In the genomic region with DNA sequence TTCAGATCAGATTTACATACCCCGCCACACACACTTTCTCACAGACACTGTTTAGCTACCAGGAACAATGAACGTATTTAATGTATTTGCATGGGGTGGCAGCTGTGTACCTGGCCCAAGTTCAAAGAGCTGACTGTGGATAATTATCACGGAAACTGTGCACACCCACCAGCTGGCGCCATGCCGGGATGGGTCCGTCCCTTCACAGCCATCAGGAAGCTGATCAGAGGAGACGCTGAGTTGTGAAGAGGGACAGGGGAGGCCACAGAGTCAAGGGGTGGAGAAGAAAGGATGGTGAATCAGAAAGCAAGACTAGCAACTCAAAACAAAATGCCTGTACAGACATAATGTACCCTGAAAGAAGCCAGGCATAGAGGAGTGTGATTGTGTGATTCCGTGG, we compare ENCODE assay signal across 9 cellular contexts. TPM values are rescaled to one million over a fixed set of nuclear protein-coding genes. Genes with fewer than 3 reads are reported as not detected.
DNase-seq lines count a peak whose midpoint lies in the region; ATAC-seq and TF ChIP-seq lines count a peak whose summit lies in the region.
"Had no signal": no experiment of that assay in that cellular context is flagged by ENCODE, and none has a peak within 500 bp of the region (broad histone marks: within the 10 kb centered on the region; RNA-seq: fewer than 3 reads in every experiment).

No MANE protein-coding gene starts in this region.

- H3K27me3 ChIP-seq in right atrium auricular region, result no peaks in the 10 kb centered on the region

- no peaks in the 10 kb centered on the region for H3K9me3 ChIP-seq in right atrium auricular region

- TF ChIP-seq RAD21 in Ishikawa (IDR thresholded peaks at IDR 0.05; ENCODE audit: low read depth), result no peak

- H3K4me1 ChIP-seq in right atrium auricular region, result no peaks in the 10 kb centered on the region

- no peaks in the 10 kb centered on the region for H3K36me3 ChIP-seq in right atrium auricular region

- ATAC-seq in HG03196 (IDR thresholded peaks at IDR 0.05; ENCODE audit: unreplicated experiment), result no peak
- no peak for ATAC-seq in GM21528 (IDR thresholded peaks at IDR 0.05; ENCODE audit: low FRiP score, unreplicated experiment)

- H3K27ac ChIP-seq in right atrium auricular region, result no peak overlapping the region
- H3K27ac ChIP-seq: KMS-11 had no signal

- H3K4me3 ChIP-seq in right atrium auricular region, result no peak overlapping the region

- TF ChIP-seq EP300 in Ishikawa (IDR thresholded peaks at IDR 0.05; ENCODE audit: borderline replicate concordance), result no peak

- peak; percentile 94 for DNase-seq in COR-L47 (lab: John Stamatoyannopoulos, UW)
- DNase-seq in RPMI8226, result peak; percentile 92
- DNase-seq in medulla oblongata (ENCODE audit: extremely low spot score), result peak; percentile 24
- DNase-seq in right atrium auricular region (ENCODE audit: low spot score), result no peak
- DNase-seq in AML-193 (lab: John Stamatoyannopoulos, UW), result no peak

- TF ChIP-seq CTCF in right atrium auricular region (IDR thresholded peaks at IDR 0.05), result no peak

TF ChIP-seq in Ishikawa, 13 proteins besides CTCF, POLR2A, EP300 and RAD21:
- peak; percentile 51 for TF ChIP-seq NFIC (IDR thresholded peaks at IDR 0.05)
- TF ChIP-seq, protein P1, sequence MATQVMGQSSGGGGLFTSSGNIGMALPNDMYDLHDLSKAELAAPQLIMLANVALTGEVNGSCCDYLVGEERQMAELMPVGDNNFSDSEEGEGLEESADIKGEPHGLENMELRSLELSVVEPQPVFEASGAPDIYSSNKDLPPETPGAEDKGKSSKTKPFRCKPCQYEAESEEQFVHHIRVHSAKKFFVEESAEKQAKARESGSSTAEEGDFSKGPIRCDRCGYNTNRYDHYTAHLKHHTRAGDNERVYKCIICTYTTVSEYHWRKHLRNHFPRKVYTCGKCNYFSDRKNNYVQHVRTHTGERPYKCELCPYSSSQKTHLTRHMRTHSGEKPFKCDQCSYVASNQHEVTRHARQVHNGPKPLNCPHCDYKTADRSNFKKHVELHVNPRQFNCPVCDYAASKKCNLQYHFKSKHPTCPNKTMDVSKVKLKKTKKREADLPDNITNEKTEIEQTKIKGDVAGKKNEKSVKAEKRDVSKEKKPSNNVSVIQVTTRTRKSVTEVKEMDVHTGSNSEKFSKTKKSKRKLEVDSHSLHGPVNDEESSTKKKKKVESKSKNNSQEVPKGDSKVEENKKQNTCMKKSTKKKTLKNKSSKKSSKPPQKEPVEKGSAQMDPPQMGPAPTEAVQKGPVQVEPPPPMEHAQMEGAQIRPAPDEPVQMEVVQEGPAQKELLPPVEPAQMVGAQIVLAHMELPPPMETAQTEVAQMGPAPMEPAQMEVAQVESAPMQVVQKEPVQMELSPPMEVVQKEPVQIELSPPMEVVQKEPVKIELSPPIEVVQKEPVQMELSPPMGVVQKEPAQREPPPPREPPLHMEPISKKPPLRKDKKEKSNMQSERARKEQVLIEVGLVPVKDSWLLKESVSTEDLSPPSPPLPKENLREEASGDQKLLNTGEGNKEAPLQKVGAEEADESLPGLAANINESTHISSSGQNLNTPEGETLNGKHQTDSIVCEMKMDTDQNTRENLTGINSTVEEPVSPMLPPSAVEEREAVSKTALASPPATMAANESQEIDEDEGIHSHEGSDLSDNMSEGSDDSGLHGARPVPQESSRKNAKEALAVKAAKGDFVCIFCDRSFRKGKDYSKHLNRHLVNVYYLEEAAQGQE (IDR thresholded peaks at IDR 0.05; ENCODE audit: low read depth), result no peak
TF ChIP-seq in Ishikawa: peak in this region for 1.

RNA-seq across cellular contexts. Expression of gene PLA2G4D, which starts 13.1 kb away (rescaled TPM):
- total RNA-seq in right atrium auricular region, result not detected

RNA-seq across cellular contexts. Expression of gene PLA2G4F, which starts 49.0 kb away (rescaled TPM):
- 1 to 10 TPM in 1 of 2 donors, under 1 TPM in 1; 0.35 to 3.0 TPM for total RNA-seq in right atrium auricular region

Comparison
In these comparisons a context has a peak if more than half of its experiments do, and no peak if none do; other contexts are left out.
1. DNase-seq: peak in COR-L47 (single experiment), RPMI8226 (single experiment) and medulla oblongata (single experiment); none in right atrium auricular region (single experiment) and AML-193 (0 of 2).